In the genomic region with DNA sequence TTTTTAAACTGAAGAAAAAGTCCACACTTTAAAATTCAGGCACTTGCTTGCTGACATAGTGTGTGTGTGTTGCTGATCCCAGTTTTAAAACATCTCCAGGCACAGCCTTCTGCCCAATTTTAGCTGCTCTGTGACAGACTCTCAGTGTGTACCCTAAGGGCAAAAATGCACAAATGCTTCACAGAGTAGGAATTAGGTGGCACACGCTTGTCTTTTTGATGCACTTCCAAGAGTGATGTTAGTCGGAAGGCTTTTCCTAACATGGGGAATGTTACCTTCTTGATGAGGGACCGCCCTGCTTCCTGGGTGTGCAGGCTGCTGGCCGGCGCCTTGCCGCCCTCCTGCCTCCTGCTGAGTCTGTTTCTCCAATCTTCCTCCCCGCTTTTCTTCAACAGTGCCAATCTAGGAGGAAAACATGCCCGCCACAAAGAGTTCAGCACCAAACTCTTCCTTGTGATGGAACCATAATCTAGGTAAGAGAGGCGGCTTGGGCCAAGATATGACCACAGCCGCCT, we compare ENCODE assay signal across 14 cellular contexts.
DNase-seq lines count a peak whose midpoint lies in the region; ATAC-seq and TF ChIP-seq lines count a peak whose summit lies in the region.
"Had no signal": no experiment of that assay in that cellular context is flagged by ENCODE, and none has a peak within 500 bp of the region (broad histone marks: within the 10 kb centered on the region; RNA-seq: fewer than 3 reads in every experiment).

No MANE protein-coding gene starts in this region.

- no peak for ATAC-seq in thoracic aorta (ENCODE audit: insufficient number of reproducible peaks, low FRiP score, low read depth)
- no peak for ATAC-seq in left colon

- peaks cover 7% of the 10 kb centered on the region for H3K36me3 Mint-ChIP-seq in neural crest cell (ENCODE audit: low read depth)
- peaks cover 26 to 40% of the 10 kb centered on the region in 2 donors for H3K36me3 Mint-ChIP-seq in CD4-positive, alpha-beta memory T cell

- peaks cover 13 to 48% of the 10 kb centered on the region in 2 donors for H3K4me1 ChIP-seq in thoracic aorta (ENCODE audit: control insufficient read depth in 1 of 2, low read depth in 2 of 2)
- no peaks in the 10 kb centered on the region for H3K4me1 ChIP-seq in CD4-positive, alpha-beta memory T cell (ENCODE audit: insufficient read depth, low read length)
- H3K4me1 ChIP-seq: SJCRH30 had no signal

- peak; percentile 22 for DNase-seq in ELR (ENCODE audit: low read depth)
- no peak for DNase-seq in SK-N-MC (ENCODE audit: low read depth, low spot score)
- DNase-seq in neural crest cell (ENCODE audit: low read depth, low spot score): no peak
- no peak for DNase-seq in thoracic aorta (ENCODE audit: low spot score)
- no peak for DNase-seq in left colon
- no peak for DNase-seq in stimulated activated CD4-positive, alpha-beta T cell treated with anti-CD3 and anti-CD28 coated beads, Interleukin-15, amount 100 ng/mL, for 24 hours
- DNase-seq in CD4-positive, alpha-beta memory T cell: no peak
- DNase-seq: DMS79 treated with DMSO at 0.1 percent for 48 hours, NCI-H1417 treated with DMSO at 0.1 percent for 48 hours, NCI-H187 treated with DMSO at 0.1 percent for 48 hours had no signal

- peak overlapping the region; percentile 50; the same call in 1 of the 2 replicates for H3K27ac ChIP-seq in SK-N-MC
- H3K27ac ChIP-seq in thoracic aorta: peak overlapping the region; percentile 32 to 44
- H3K27ac ChIP-seq in CD4-positive, alpha-beta memory T cell (ENCODE audit: low read depth, low read length): no peak overlapping the region
- H3K27ac ChIP-seq: C4-2B, RWPE1, SJCRH30 had no signal

- H3K4me1 Mint-ChIP-seq in neural crest cell: peaks cover 46% of the 10 kb centered on the region
- peaks cover 0 to 4% (median 1%) of the 10 kb centered on the region in 4 donors for H3K4me1 Mint-ChIP-seq in CD4-positive, alpha-beta memory T cell

- H3K4me3 Mint-ChIP-seq in neural crest cell: no peak overlapping the region
- H3K4me3 Mint-ChIP-seq in CD4-positive, alpha-beta memory T cell: no peak overlapping the region
- H3K4me3 Mint-ChIP-seq: HFFc6 had no signal

- H3K27ac Mint-ChIP-seq in neural crest cell (ENCODE audit: unreplicated experiment): peak overlapping the region; percentile 53
- no peak overlapping the region for H3K27ac Mint-ChIP-seq in CD4-positive, alpha-beta memory T cell
- H3K27ac Mint-ChIP-seq: HFFc6 had no signal

- H3K4me3 ChIP-seq in SK-N-MC: no peak overlapping the region
- H3K4me3 ChIP-seq in thoracic aorta: no peak overlapping the region
- no peak overlapping the region for H3K4me3 ChIP-seq in CD4-positive, alpha-beta memory T cell (ENCODE audit: low read length in 2 of 2)
- H3K4me3 ChIP-seq: SJCRH30 had no signal

- intact Hi-C loops in left colon (cut with DNase I, micrococcal nuclease): no loop called here
- intact Hi-C loops in CD4-positive, alpha-beta memory T cell (cut with micrococcal nuclease): loop anchor here (2.0 kb wide), 1 partner anchor 78 kb away; no protein-coding TSS in a partner anchor

- TF ChIP-seq CTCF in neural crest cell (conservative IDR thresholded peaks at IDR 0.05) (no peak), thoracic aorta (IDR thresholded peaks at IDR 0.05) (no peak)

- H3K27me3 ChIP-seq in thoracic aorta (replicated peaks; ENCODE audit: insufficient read depth): no peaks in the 10 kb centered on the region
- H3K27me3 ChIP-seq in CD4-positive, alpha-beta memory T cell (ENCODE audit: insufficient read depth, low read length): no peaks in the 10 kb centered on the region
- H3K27me3 ChIP-seq: SJCRH30 had no signal

- CTCF ChIA-PET in CD4-positive, alpha-beta memory T cell (lab: Charles Lee; ENCODE audit: partially characterized antibody): interaction anchor here (0.8 to 3.2 kb wide), 11 partner anchors 10 to 79 kb away, joined by 3 to 15 read pairs (median 5); no protein-coding TSS in a partner anchor

- POLR2A ChIA-PET in CD4-positive, alpha-beta memory T cell (lab: Charles Lee; ENCODE audit: partially characterized antibody): no interaction called here

- H3K36me3 ChIP-seq in SK-N-MC (ENCODE audit: insufficient read depth, low read length) (no peaks in the 10 kb centered on the region), thoracic aorta (peaks cover 34% of the 10 kb centered on the region)
- no peaks in the 10 kb centered on the region for H3K36me3 ChIP-seq in CD4-positive, alpha-beta memory T cell (ENCODE audit: insufficient read depth, low read length)

- H3K27me3 Mint-ChIP-seq in neural crest cell (ENCODE audit: low read depth): no peaks in the 10 kb centered on the region
- no peaks in the 10 kb centered on the region for H3K27me3 Mint-ChIP-seq in CD4-positive, alpha-beta memory T cell

- H3K9me3 Mint-ChIP-seq in neural crest cell: no peaks in the 10 kb centered on the region
- H3K9me3 Mint-ChIP-seq in CD4-positive, alpha-beta memory T cell: no peaks in the 10 kb centered on the region
- H3K9me3 Mint-ChIP-seq: HFFc6 had no signal

- H3K9me3 ChIP-seq in SK-N-MC (ENCODE audit: low read depth, low read length): no peaks in the 10 kb centered on the region
- H3K9me3 ChIP-seq in thoracic aorta: no peaks in the 10 kb centered on the region
- no peaks in the 10 kb centered on the region for H3K9me3 ChIP-seq in CD4-positive, alpha-beta memory T cell (ENCODE audit: control insufficient read depth in 1 of 2, low read length in 2 of 2)
- H3K9me3 ChIP-seq: SJCRH30 had no signal

- H3K9ac ChIP-seq in SK-N-MC (ENCODE audit: insufficient read length): no peak overlapping the region
